8 cellular contexts compared by ENCODE assay signal in genomic region chr1:15975358-15975804, GRCh38. TPM values are rescaled to one million over a fixed set of nuclear protein-coding genes. Genes with fewer than 3 reads are reported as not detected.
A peak's percentile ranks its signal among the peaks of the same experiment; 100 is the strongest.
DNase-seq lines count a peak whose midpoint lies in the region; ATAC-seq, FAIRE-seq and TF ChIP-seq lines count a peak whose summit lies in the region.

No MANE protein-coding gene starts in this region.

- peaks cover 0 to 29% (median 12%) of the 10 kb centered on the region in 12 donors for H3K4me1 ChIP-seq in heart left ventricle

- peak overlapping the region in 6 of 7 donors; percentile 80 to 92 (median 84) for H3K27ac Mint-ChIP-seq in CD14-positive monocyte
- peak overlapping the region; percentile 42 for H3K27ac Mint-ChIP-seq in activated naive CD4-positive, alpha-beta T cell treated with anti-CD3 and anti-CD28 coated beads, Interleukin-2, amount 10 ng/mL, durations not matched to agents 7 days and 5 days

- no peaks in the 10 kb centered on the region for H3K27me3 Mint-ChIP-seq in CD14-positive monocyte (ENCODE audit: low read depth in 3 of 3)
- H3K27me3 Mint-ChIP-seq in activated naive CD4-positive, alpha-beta T cell treated with anti-CD3 and anti-CD28 coated beads, Interleukin-2, amount 10 ng/mL, durations not matched to agents 7 days and 5 days: no peaks in the 10 kb centered on the region

- CTCF ChIA-PET in activated naive CD4-positive, alpha-beta T cell treated with anti-CD3 and anti-CD28 coated beads, Interleukin-2, amount 10 ng/mL, durations not matched to agents 7 days and 5 days (lab: Charles Lee): interaction anchor here (0.5 to 1.5 kb wide), 4 partner anchors 15 to 160 kb away, joined by 3 to 10 read pairs (median 4); no protein-coding TSS in a partner anchor

- H3K4me3 ChIP-seq in heart left ventricle: peak overlapping the region; percentile 73 to 98 (median 79)

- FAIRE-seq in GM19239 (lab: Jason Lieb, UNC) (no peak), urothelium cell line (lab: Jason Lieb, UNC) (peak; percentile 69)

- H3K4me1 Mint-ChIP-seq in CD14-positive monocyte: peaks cover 20% of the 10 kb centered on the region
- H3K4me1 Mint-ChIP-seq in activated naive CD4-positive, alpha-beta T cell treated with anti-CD3 and anti-CD28 coated beads, Interleukin-2, amount 10 ng/mL, durations not matched to agents 7 days and 5 days: peaks cover 33% of the 10 kb centered on the region

- TF ChIP-seq POLR2A in heart left ventricle (IDR thresholded peaks at IDR 0.05): no peak

- TF ChIP-seq CTCF in CD14-positive monocyte (IDR thresholded peaks at IDR 0.05): no peak
- TF ChIP-seq CTCF in heart left ventricle (IDR thresholded peaks at IDR 0.05): peak in 6 of 12 donors; percentile 5 to 45 (median 29)

- peak overlapping the region in 11 of 12 donors; percentile 67 to 91 (median 82) for H3K27ac ChIP-seq in heart left ventricle

- peak overlapping the region; percentile 85 to 90 for H3K4me3 Mint-ChIP-seq in CD14-positive monocyte
- H3K4me3 Mint-ChIP-seq in activated naive CD4-positive, alpha-beta T cell treated with anti-CD3 and anti-CD28 coated beads, Interleukin-2, amount 10 ng/mL, durations not matched to agents 7 days and 5 days: peak overlapping the region; percentile 89

- H3K36me3 ChIP-seq in heart left ventricle: peaks cover 0 to 29% (median 17%) of the 10 kb centered on the region in 9 donors

- H3K27me3 ChIP-seq in heart left ventricle: no peaks in the 10 kb centered on the region

- DNase-seq in CD14-positive monocyte (ENCODE audit: low spot score) (no peak), GM19239 (ENCODE audit: insufficient read length, low spot score) (peak; percentile 42), RPMI7951 (ENCODE audit: low read depth) (peak; percentile 58), heart left ventricle (peak; percentile 58 to 78 (median 71)), posterior vena cava (ENCODE audit: low spot score) (peak; percentile 85), urothelium cell line (ENCODE audit: low spot score) (peak; percentile 66)
- DNase-seq in activated naive CD4-positive, alpha-beta T cell treated with anti-CD3 and anti-CD28 coated beads, Interleukin-2, amount 10 ng/mL, durations not matched to agents 7 days and 5 days: peak; percentile 78

- intact Hi-C loops in CD14-positive monocyte (cut with micrococcal nuclease): loop anchor here (2.0 to 5.0 kb wide), 2 partner anchors 27 to 38 kb away; no protein-coding TSS in a partner anchor
- intact Hi-C loops in heart left ventricle (cut with DNase I): loop anchor here in 2 of 10 donors (5.0 to 10.0 kb wide), 2 partner anchors 141 to 173 kb away; no protein-coding TSS in a partner anchor
- intact Hi-C loops in posterior vena cava (cut with DNase I): no loop called here

- H3K9me3 ChIP-seq in heart left ventricle: peaks cover 0 to 4% (median 0%) of the 10 kb centered on the region in 12 donors

- peaks cover 22 to 33% of the 10 kb centered on the region in 2 donors for H3K36me3 Mint-ChIP-seq in CD14-positive monocyte
- peaks cover 27% of the 10 kb centered on the region for H3K36me3 Mint-ChIP-seq in activated naive CD4-positive, alpha-beta T cell treated with anti-CD3 and anti-CD28 coated beads, Interleukin-2, amount 10 ng/mL, durations not matched to agents 7 days and 5 days

- WGBS in heart left ventricle, 4 donors: 0 to 1% (median 1%) methylated on average over 24 to 47 of the region's 47 CpGs

- ATAC-seq in HG03432 (IDR thresholded peaks at IDR 0.05; ENCODE audit: unreplicated experiment) (peak; percentile 71), heart left ventricle (peak in 3 of 4 donors; percentile 62 to 90 (median 89))

- peaks cover 0 to 6% (median 1%) of the 10 kb centered on the region in 7 donors for H3K9me3 Mint-ChIP-seq in CD14-positive monocyte
- peaks cover 5% of the 10 kb centered on the region for H3K9me3 Mint-ChIP-seq in activated naive CD4-positive, alpha-beta T cell treated with anti-CD3 and anti-CD28 coated beads, Interleukin-2, amount 10 ng/mL, durations not matched to agents 7 days and 5 days

RNA-seq across cellular contexts. Expression of gene ZBTB17, which starts 0.5 kb away (rescaled TPM):
- polyA plus RNA-seq in CD14-positive monocyte: 1 to 10 TPM; 2.8 to 7.6 TPM
- 20.8 and 26.3 TPM in 2 replicates for total RNA-seq in RPMI7951 (2014; rRNA removed; shearing (Covaris generic))
- total RNA-seq in heart left ventricle: 10 to 100 TPM; 14.5 to 29.2 (median 20.7) TPM
- 10 to 100 TPM; 26.5 to 28.2 TPM for polyA plus RNA-seq in heart left ventricle
- 10 to 100 TPM; 31.6 to 38.7 TPM for total RNA-seq in posterior vena cava

RNA-seq across cellular contexts. Expression of gene SRARP, which starts 28.7 kb away (rescaled TPM):
- polyA plus RNA-seq in CD14-positive monocyte (not detected), heart left ventricle (1 to 10 TPM in 1 of 2 donors, under 1 TPM in 1; 0.32 to 1.1 TPM)
- total RNA-seq in RPMI7951 (2014; rRNA removed; shearing (Covaris generic)): not detected in 2 replicates
- total RNA-seq in heart left ventricle (1 to 10 TPM in 1 of 9 donors, under 1 TPM in 7, not detected in 1; 0.08 to 1.7 (median 0.21) TPM), posterior vena cava (not detected)

RNA-seq across cellular contexts. Expression of gene HSPB7, which starts 42.5 kb away (rescaled TPM):
- not detected for polyA plus RNA-seq in CD14-positive monocyte
- total RNA-seq in RPMI7951 (2014; rRNA removed; shearing (Covaris generic)): 7.1 and 7.9 TPM in 2 replicates
- over 10,000 TPM in 1 of 9 donors, 1,000 to 10,000 TPM in 8; 2,598 to 10,910 (median 4,655) TPM for total RNA-seq in heart left ventricle
- 1,000 to 10,000 TPM; 7,048 to 8,299 TPM for polyA plus RNA-seq in heart left ventricle
- total RNA-seq in posterior vena cava: 100 to 1,000 TPM; 272 to 588 TPM

RNA-seq across cellular contexts. Expression of gene CLCNKA, which starts 46.5 kb away (rescaled TPM):
- polyA plus RNA-seq in CD14-positive monocyte (not detected), heart left ventricle (under 1 TPM; 0.25 to 0.95 TPM)
- 0.12 TPM in 1 of 2 replicates, not detected in the other for total RNA-seq in RPMI7951 (2014; rRNA removed; shearing (Covaris generic))
- total RNA-seq in heart left ventricle (1 to 10 TPM in 1 of 9 donors, under 1 TPM in 6, not detected in 2; 0.25 to 1.1 (median 0.53) TPM), posterior vena cava (under 1 TPM; 0.51 to 0.90 TPM)

Comparison
In these comparisons a context has a peak if more than half of its experiments do, and no peak if none do; other contexts are left out.
1. RNA of gene HSPB7, which starts 42.5 kb away (total RNA-seq): 2,598 to 10,910 TPM in heart left ventricle and 272 to 588 TPM in posterior vena cava; 7.1 to 7.9 TPM in RPMI7951; every median in the first group is over 10 times any median in the second.
2. intact Hi-C loops: an anchor here in CD14-positive monocyte (2.0 to 5.0 kb wide); none called in posterior vena cava.